ENCODE assay signal across 8 cellular contexts in genomic region chr4:83231620-83232056, GRCh38. TPM values are rescaled to one million over a fixed set of nuclear protein-coding genes. Genes with fewer than 3 reads are reported as not detected.
DNase-seq lines count a peak whose midpoint lies in the region; ATAC-seq, FAIRE-seq and TF ChIP-seq lines count a peak whose summit lies in the region.

No MANE protein-coding gene starts in this region.

- H3K4me1 Mint-ChIP-seq in activated CD8-positive, alpha-beta memory T cell treated with anti-CD3 and anti-CD28 coated beads, Interleukin-2, amount 10 ng/mL, durations not matched to agents 7 days and 5 days = peaks cover 49% of the 10 kb centered on the region

- no peak overlapping the region for H3K4me3 Mint-ChIP-seq in activated CD8-positive, alpha-beta memory T cell treated with anti-CD3 and anti-CD28 coated beads, Interleukin-2, amount 10 ng/mL, durations not matched to agents 7 days and 5 days

- H3K36me3 ChIP-seq in mucosa of descending colon (ENCODE audit: low read depth) (no peaks in the 10 kb centered on the region), ascending aorta (no peaks in the 10 kb centered on the region)

- peak; percentile 85 for ATAC-seq in activated CD8-positive, alpha-beta memory T cell treated with anti-CD3 and anti-CD28 coated beads, Interleukin-2, amount 10 ng/mL, durations not matched to agents 7 days and 5 days
- peak; percentile 62 for ATAC-seq in HG03039 (IDR thresholded peaks at IDR 0.05; ENCODE audit: unreplicated experiment)
- peak; percentile 80 for ATAC-seq in mucosa of descending colon

- H3K27ac Mint-ChIP-seq in activated CD8-positive, alpha-beta memory T cell treated with anti-CD3 and anti-CD28 coated beads, Interleukin-2, amount 10 ng/mL, durations not matched to agents 7 days and 5 days = peak overlapping the region; percentile 45

- CTCF ChIA-PET in activated CD8-positive, alpha-beta memory T cell treated with anti-CD3 and anti-CD28 coated beads, Interleukin-2, amount 10 ng/mL, durations not matched to agents 7 days and 5 days (lab: Charles Lee) = interaction anchor here (0.9 to 1.1 kb wide), 2 partner anchors 10 to 121 kb away, joined by 3 read pairs; no protein-coding TSS in a partner anchor

- intact Hi-C loops in mucosa of descending colon (cut with DNase I, micrococcal nuclease) (no loop called here), ascending aorta (cut with DNase I) (no loop called here)

- H3K36me3 Mint-ChIP-seq in activated CD8-positive, alpha-beta memory T cell treated with anti-CD3 and anti-CD28 coated beads, Interleukin-2, amount 10 ng/mL, durations not matched to agents 7 days and 5 days = peaks cover 16% of the 10 kb centered on the region

- H3K9me3 ChIP-seq in mucosa of descending colon (no peaks in the 10 kb centered on the region), ascending aorta (no peaks in the 10 kb centered on the region)

- peak; percentile 81 for DNase-seq in activated CD8-positive, alpha-beta memory T cell treated with anti-CD3 and anti-CD28 coated beads, Interleukin-2, amount 10 ng/mL, durations not matched to agents 7 days and 5 days
- no peak for DNase-seq in activated CD8-positive, alpha-beta memory T cell treated with anti-CD3 and anti-CD28 coated beads, Interleukin-2, amount 50 U/mL, for 4 hours
- DNase-seq in SKM-1 (lab: John Stamatoyannopoulos, UW; ENCODE audit: unreplicated experiment) (peak; percentile 98), mucosa of descending colon (no peak), ascending aorta (ENCODE audit: low spot score in 2 of 2) (no peak), COLO829 (ENCODE audit: low spot score) (no peak), HTR-8/SVneo (ENCODE audit: insufficient read length, low spot score) (no peak)

- H3K9me3 Mint-ChIP-seq in activated CD8-positive, alpha-beta memory T cell treated with anti-CD3 and anti-CD28 coated beads, Interleukin-2, amount 10 ng/mL, durations not matched to agents 7 days and 5 days (ENCODE audit: low read depth) = no peaks in the 10 kb centered on the region

- H3K4me1 ChIP-seq in mucosa of descending colon (ENCODE audit: low read depth) = peaks cover 5% of the 10 kb centered on the region
- H3K4me1 ChIP-seq in ascending aorta = no peaks in the 10 kb centered on the region

- H3K27ac ChIP-seq in ascending aorta = no peak overlapping the region

- TF ChIP-seq CTCF in mucosa of descending colon (IDR thresholded peaks at IDR 0.05) (no peak), ascending aorta (IDR thresholded peaks at IDR 0.05) (no peak)

- no peak for FAIRE-seq in HTR-8/SVneo (lab: Jason Lieb, UNC)

- no peaks in the 10 kb centered on the region for H3K27me3 ChIP-seq in ascending aorta

- H3K27me3 Mint-ChIP-seq in activated CD8-positive, alpha-beta memory T cell treated with anti-CD3 and anti-CD28 coated beads, Interleukin-2, amount 10 ng/mL, durations not matched to agents 7 days and 5 days = peaks cover 65% of the 10 kb centered on the region

- H3K4me3 ChIP-seq in mucosa of descending colon = no peak overlapping the region
- no peak overlapping the region for H3K4me3 ChIP-seq in ascending aorta

RNA-seq across cellular contexts. Expression of gene COQ2, which starts 53.0 kb away (rescaled TPM):
- total RNA-seq in activated CD8-positive, alpha-beta memory T cell treated with anti-CD3 and anti-CD28 coated beads, Interleukin-2, amount 10 ng/mL, durations not matched to agents 7 days and 5 days = 10 to 100 TPM; 20.6 to 21.9 TPM
- total RNA-seq in mucosa of descending colon = 10 to 100 TPM; 12.5 to 21.6 (median 18.1) TPM
- total RNA-seq in ascending aorta = 9.7 TPM

Comparison
In these comparisons a context has a peak if more than half of its experiments do, and no peak if none do; other contexts are left out.
1. DNase-seq: peak in activated CD8-positive, alpha-beta memory T cell treated with anti-CD3 and anti-CD28 coated beads, Interleukin-2, amount 10 ng/mL, durations not matched to agents 7 days and 5 days (single experiment) and SKM-1 (single experiment); none in activated CD8-positive, alpha-beta memory T cell treated with anti-CD3 and anti-CD28 coated beads, Interleukin-2, amount 50 U/mL, for 4 hours (single experiment), mucosa of descending colon (0 of 3), ascending aorta (0 of 2), COLO829 (single experiment) and HTR-8/SVneo (single experiment).
2. Peak in every context shown above with its lines, with median percentiles within 50 percentile points of each other: ATAC-seq.